In genomic region chr16:3268294-3268693, GRCh38 we compare ENCODE assay signal across 28 cellular contexts. TPM values are rescaled to one million over a fixed set of nuclear protein-coding genes. Genes with fewer than 3 reads are reported as not detected.
"Had no signal": no experiment of that assay in that cellular context is flagged by ENCODE, and none has a peak within 500 bp of the region (broad histone marks: within the 10 kb centered on the region; RNA-seq: fewer than 3 reads in every experiment).

No MANE protein-coding gene starts in this region.

- H3K27me3 ChIP-seq: colonic mucosa, esophagus squamous epithelium, gastrocnemius medialis, heart right ventricle, left lung had no signal

- DNase-seq: colonic mucosa; cortex of kidney; effector CD8-positive, alpha-beta T cell; effector memory CD8-positive, alpha-beta T cell; endodermal cell; erythroblast; esophagus squamous epithelium; foreskin fibroblast; foreskin melanocyte; gastrocnemius medialis; glutamatergic neuron; head of caudate nucleus; heart right ventricle; hippocampal formation; left cardiac atrium; left lung; left ventricle myocardium superior; lower lobe of right lung; mesenchymal stem cell; mucosa of descending colon had no signal

- H3K27ac ChIP-seq: colonic mucosa, epithelial cell of prostate, esophagus squamous epithelium, gastrocnemius medialis, heart right ventricle, left lung, lower lobe of right lung had no signal

- H3K27ac Mint-ChIP-seq: dendritic cell treated with granulocyte-macrophage colony-stimulating factor and Interleukin-4, amounts not matched to agents 40 ng/mL and 50 ng/mL, for 4 days; effector memory CD8-positive, alpha-beta T cell; endodermal cell; mesothelial cell of epicardium had no signal

- H3K36me3 Mint-ChIP-seq: mesothelial cell of epicardium had no signal

- ATAC-seq: effector memory CD8-positive, alpha-beta T cell; esophagus mucosa; gastrocnemius medialis; heart right ventricle; left cardiac atrium; left lung; left ventricle myocardium superior; lower lobe of right lung; mucosa of descending colon had no signal

- H3K27me3 Mint-ChIP-seq: dendritic cell treated with granulocyte-macrophage colony-stimulating factor and Interleukin-4, amounts not matched to agents 40 ng/mL and 50 ng/mL, for 4 days; effector memory CD8-positive, alpha-beta T cell had no signal

- H3K9me3 ChIP-seq: colonic mucosa, gastrocnemius medialis, left lung, mucosa of descending colon had no signal

- H3K4me3 ChIP-seq: colonic mucosa, esophagus squamous epithelium, gastrocnemius medialis, heart right ventricle, left lung, lower lobe of right lung, mucosa of descending colon had no signal

- H3K9me3 Mint-ChIP-seq: effector memory CD8-positive, alpha-beta T cell had no signal

- H3K4me3 Mint-ChIP-seq: dendritic cell treated with granulocyte-macrophage colony-stimulating factor and Interleukin-4, amounts not matched to agents 40 ng/mL and 50 ng/mL, for 4 days; effector memory CD8-positive, alpha-beta T cell; endodermal cell; mesothelial cell of epicardium had no signal

- H3K36me3 ChIP-seq: colonic mucosa, lower lobe of right lung had no signal

RNA-seq across cellular contexts. Expression of gene MEFV, which starts 11.9 kb away (rescaled TPM):
- total RNA-seq: chondrocyte, dermis microvascular lymphatic vessel endothelial cell, endodermal cell, glomerular endothelial cell, lung microvascular endothelial cell, mesothelial cell of epicardium had no signal
